ENCODE assay signal across 8 cellular contexts in genomic region chr6:115601509-115601908, GRCh38.
"Had no signal": no experiment of that assay in that cellular context is flagged by ENCODE, and none has a peak within 500 bp of the region (broad histone marks: within the 10 kb centered on the region; RNA-seq: fewer than 3 reads in every experiment).

No MANE protein-coding gene starts in this region.

- H3K9me3 ChIP-seq: HAP-1 had no signal

- H3K36me3 ChIP-seq: HAP-1 had no signal

- H3K4me1 ChIP-seq: HAP-1 had no signal

- H3K4me3 ChIP-seq: GM23248, HAP-1 had no signal

- ATAC-seq: HCT116, HepG2 had no signal

- DNase-seq: GM23248, GOT3, H7, HFFc6 had no signal

- H3K27ac ChIP-seq: GM23248, HL-60 had no signal
